ENCODE assay signal across 9 cellular contexts in the genomic region with DNA sequence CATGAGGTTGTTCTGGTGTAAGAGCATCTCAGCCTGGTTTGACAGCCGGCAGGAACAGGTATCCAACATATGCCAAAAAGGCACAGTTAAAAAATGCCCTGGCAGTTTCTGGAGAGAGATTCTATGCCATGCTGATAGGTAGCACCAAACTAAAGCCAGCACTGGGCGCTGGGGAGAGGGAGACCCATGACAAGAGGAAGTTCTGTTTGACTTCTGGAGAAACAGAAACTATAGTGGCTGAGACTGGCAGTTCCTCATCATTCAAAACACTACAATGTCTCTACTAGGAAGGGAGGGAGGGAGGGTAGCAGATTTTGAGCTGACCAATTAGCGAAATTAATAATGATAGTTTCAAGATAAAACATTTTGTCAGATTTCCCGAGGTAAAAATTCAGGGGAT.
A peak's percentile ranks its signal among the peaks of the same experiment; 100 is the strongest.
DNase-seq lines count a peak whose midpoint lies in the region; ATAC-seq and TF ChIP-seq lines count a peak whose summit lies in the region.
"Had no signal": no experiment of that assay in that cellular context is flagged by ENCODE, and none has a peak within 500 bp of the region (broad histone marks: within the 10 kb centered on the region; RNA-seq: fewer than 3 reads in every experiment).

No MANE protein-coding gene starts in this region.

- H3K9me3 ChIP-seq in Karpas-422 (ENCODE audit: low read length), result no peaks in the 10 kb centered on the region
- H3K9me3 ChIP-seq in upper lobe of right lung, result no peaks in the 10 kb centered on the region

- no peak for DNase-seq in activated T-cell treated with anti-CD3 and anti-CD28 coated beads, Interleukin-2, amount 50 U/mL, for 24 hours
- DNase-seq in activated T-cell treated with anti-CD3 and anti-CD28 coated beads for 4 hours (no peak), Karpas-422 (peak; percentile 46), upper lobe of right lung (no peak), NCI-H146 (lab: John Stamatoyannopoulos, UW) (no peak)
- DNase-seq in stimulated activated CD4-positive, alpha-beta T cell treated with anti-CD3 and anti-CD28 coated beads, Interleukin-2, amount 100 ng/mL, for 48 hours, result no peak
- DNase-seq in stimulated activated CD4-positive, alpha-beta T cell treated with anti-CD3 and anti-CD28 coated beads, Interleukin-4, amount 100 ng/mL, for 1 hour, result no peak
- DNase-seq: NCI-H1436 had no signal

- no peaks in the 10 kb centered on the region for H3K79me2 ChIP-seq in Karpas-422 (ENCODE audit: low read length)

- peak overlapping the region; percentile 16 for H3K27ac Mint-ChIP-seq in activated T-cell treated with anti-CD3 and anti-CD28 coated beads, Interleukin-2, amount 50 U/mL, for 24 hours

- TF ChIP-seq CTCF in upper lobe of right lung (IDR thresholded peaks at IDR 0.05), result no peak

- H3K4me1 Mint-ChIP-seq in activated T-cell treated with anti-CD3 and anti-CD28 coated beads, Interleukin-2, amount 50 U/mL, for 24 hours (ENCODE audit: low read depth), result peaks cover 2% of the 10 kb centered on the region

- no peak overlapping the region for H2AFZ ChIP-seq in Karpas-422 (ENCODE audit: low read length)

- H3K4me3 ChIP-seq in Karpas-422 (ENCODE audit: low read length) (no peak overlapping the region), upper lobe of right lung (no peak overlapping the region)

- no peaks in the 10 kb centered on the region for H3K27me3 ChIP-seq in Karpas-422 (ENCODE audit: low read length)
- no peaks in the 10 kb centered on the region for H3K27me3 ChIP-seq in upper lobe of right lung

- H3K36me3 Mint-ChIP-seq in activated T-cell treated with anti-CD3 and anti-CD28 coated beads, Interleukin-2, amount 50 U/mL, for 24 hours (ENCODE audit: low read depth), result peaks cover 3% of the 10 kb centered on the region

- H3K9me3 Mint-ChIP-seq in activated T-cell treated with anti-CD3 and anti-CD28 coated beads, Interleukin-2, amount 50 U/mL, for 24 hours, result no peaks in the 10 kb centered on the region

- H3K9me2 ChIP-seq in Karpas-422 (replicated peaks; ENCODE audit: insufficient read depth, low read length), result no peaks in the 10 kb centered on the region

- H3K27ac ChIP-seq in Karpas-422 (ENCODE audit: low read length) (no peak overlapping the region), upper lobe of right lung (no peak overlapping the region)

- no peak overlapping the region for H3K4me2 ChIP-seq in Karpas-422 (ENCODE audit: low read depth, low read length, poor library complexity, severe bottlenecking)

- intact Hi-C loops in upper lobe of right lung (cut with DNase I), result no loop called here

- no peak overlapping the region for H3K4me3 Mint-ChIP-seq in activated T-cell treated with anti-CD3 and anti-CD28 coated beads, Interleukin-2, amount 50 U/mL, for 24 hours

- H3K27me3 Mint-ChIP-seq in activated T-cell treated with anti-CD3 and anti-CD28 coated beads, Interleukin-2, amount 50 U/mL, for 24 hours, result no peaks in the 10 kb centered on the region

- H3K4me1 ChIP-seq in Karpas-422 (ENCODE audit: low read length) (no peaks in the 10 kb centered on the region), upper lobe of right lung (no peaks in the 10 kb centered on the region)

- H3K9ac ChIP-seq in Karpas-422 (ENCODE audit: low read length), result no peak overlapping the region

- H4K20me1 ChIP-seq in Karpas-422 (ENCODE audit: insufficient read depth, low read depth, low read length), result no peaks in the 10 kb centered on the region

- H3K36me3 ChIP-seq in Karpas-422 (ENCODE audit: insufficient read depth, low read length) (no peaks in the 10 kb centered on the region), upper lobe of right lung (no peaks in the 10 kb centered on the region)

- peak; percentile 98 for ATAC-seq in HG02759 (IDR thresholded peaks at IDR 0.05; ENCODE audit: unreplicated experiment)
- peak; percentile 44 for ATAC-seq in upper lobe of right lung
